ENCODE assay signal across 26 cellular contexts in genomic region chr3:77329161-77329560, GRCh38.
DNase-seq lines count a peak whose midpoint lies in the region; ATAC-seq and TF ChIP-seq lines count a peak whose summit lies in the region.
"Had no signal": no experiment of that assay in that cellular context is flagged by ENCODE, and none has a peak within 500 bp of the region (broad histone marks: within the 10 kb centered on the region; RNA-seq: fewer than 3 reads in every experiment).

No MANE protein-coding gene starts in this region.

- DNase-seq in GM23248 (peak; percentile 55), SK-N-MC (ENCODE audit: low read depth, low spot score) (no peak), left ventricle myocardium superior (no peak), suprapubic skin (ENCODE audit: low spot score in 2 of 2) (no peak), NCI-H1436 (lab: John Stamatoyannopoulos, UW) (no peak), GM13976 (ENCODE audit: low spot score) (no peak)
- DNase-seq: activated CD4-positive, alpha-beta T cell treated with anti-CD3 and anti-CD28 coated beads, Interleukin-2, amount 50 U/mL, for 4 hours; amniotic stem cell; caudate nucleus; COR-L47; gastrocnemius medialis; Kasumi-1; kidney glomerular epithelial cell; NCI-H1436 treated with DMSO at 0.1 percent for 48 hours; NCI-H2171 treated with DMSO at 0.1 percent for 48 hours; NCI-H774; pancreas; PC-9; sigmoid colon; SJCRH30; stimulated activated naive CD4-positive, alpha-beta T cell; thyroid gland; WERI-Rb-1 had no signal

- H3K4me3 ChIP-seq in GM23248 (peak overlapping the region; percentile 41), SK-N-MC (no peak overlapping the region), suprapubic skin (no peak overlapping the region)
- H3K4me3 ChIP-seq: gastrocnemius medialis, pancreas, PC-9, sigmoid colon, SJCRH30, thyroid gland had no signal

- intact Hi-C loops in left ventricle myocardium superior (cut with micrococcal nuclease): no loop called here

- H3K4me1 ChIP-seq in GM23248 (ENCODE audit: insufficient read depth) (peaks cover 14% of the 10 kb centered on the region), suprapubic skin (peaks cover 6% of the 10 kb centered on the region)
- H3K4me1 ChIP-seq: gastrocnemius medialis, pancreas, SJCRH30 had no signal

- WGBS in GM23248 (ENCODE audit: low coverage in 1 of 2, low lambda C conversion rate in 2 of 2, missing lambda C conversion rate in 2 of 2), 2 experiments: 11 to 17% methylated on average over 3 of the region's 3 CpGs
- 17% methylated on average over 3 of the region's 3 CpGs for WGBS in suprapubic skin

- H3K79me2 ChIP-seq in GM23248 (ENCODE audit: insufficient read depth): no peaks in the 10 kb centered on the region

- peak; percentile 49 for ATAC-seq in left ventricle myocardium superior
- no peak for ATAC-seq in GM18505 (IDR thresholded peaks at IDR 0.05; ENCODE audit: unreplicated experiment)
- ATAC-seq: gastrocnemius medialis; natural killer cell treated with Interleukin-12 subunit alpha and Interleukin-12 subunit beta and Interleukin-15 and Interleukin-18, amount 100 ng/mL, for 72 hours; pancreas had no signal

- H3F3A ChIP-seq in GM23248 (ENCODE audit: insufficient read depth): peaks cover 7% of the 10 kb centered on the region; the same call in 1 of the 2 replicates

- H3K9me2 ChIP-seq in GM23248 (ENCODE audit: insufficient read depth): no peaks in the 10 kb centered on the region

- H3K36me3 ChIP-seq in GM23248 (ENCODE audit: low read depth) (no peaks in the 10 kb centered on the region), SK-N-MC (ENCODE audit: insufficient read depth, low read length) (no peaks in the 10 kb centered on the region), suprapubic skin (no peaks in the 10 kb centered on the region)
- H3K36me3 ChIP-seq: gastrocnemius medialis, pancreas, sigmoid colon, SJCRH30, thyroid gland, WERI-Rb-1 had no signal

- TF ChIP-seq CTCF in suprapubic skin (IDR thresholded peaks at IDR 0.05) (no peak), GM13976 (IDR thresholded peaks at IDR 0.05; ENCODE audit: borderline replicate concordance, control extremely low read depth, extremely low read depth, insufficient read depth, missing control alignments) (no peak)

- in situ Hi-C loops in GM23248 (cut with MboI) (no loop called here), GM13976 (cut with MboI; ENCODE audit: low sequenced_read_pairs, unreplicated experiment) (no loop called here)

- TF ChIP-seq EP300 in suprapubic skin (IDR thresholded peaks at IDR 0.05): no peak

- TF ChIP-seq POLR2A in suprapubic skin (IDR thresholded peaks at IDR 0.05) (no peak), GM18505 (IDR thresholded peaks at IDR 0.05; ENCODE audit: borderline replicate concordance, extremely low read depth, insufficient read depth, insufficient read length) (no peak)

- H3K9me3 ChIP-seq in GM23248 (ENCODE audit: low read depth) (no peaks in the 10 kb centered on the region), SK-N-MC (ENCODE audit: low read depth, low read length) (no peaks in the 10 kb centered on the region), suprapubic skin (no peaks in the 10 kb centered on the region)
- H3K9me3 ChIP-seq: gastrocnemius medialis, pancreas, sigmoid colon, SJCRH30, thyroid gland had no signal

- H4K20me1 ChIP-seq in GM23248 (ENCODE audit: insufficient read depth): no peaks in the 10 kb centered on the region

- H3K4me2 ChIP-seq in GM23248 (ENCODE audit: unreplicated experiment): peak overlapping the region; percentile 59
- H3K4me2 ChIP-seq: PC-9 had no signal

- H3K27ac ChIP-seq in GM23248: peak overlapping the region; percentile 67
- H3K27ac ChIP-seq in SK-N-MC: peak overlapping the region; percentile 19; the same call in 1 of the 2 replicates
- peak overlapping the region; percentile 76 for H3K27ac ChIP-seq in suprapubic skin
- H3K27ac ChIP-seq: epithelial cell of prostate, gastrocnemius medialis, pancreas, PC-9, sigmoid colon, SJCRH30, WERI-Rb-1 had no signal

- H2AFZ ChIP-seq in GM23248: peak overlapping the region; percentile 63
- H2AFZ ChIP-seq: PC-9 had no signal

- H3K27me3 ChIP-seq in GM23248 (replicated peaks; ENCODE audit: insufficient read depth): no peaks in the 10 kb centered on the region
- H3K27me3 ChIP-seq in suprapubic skin: no peaks in the 10 kb centered on the region
- H3K27me3 ChIP-seq: gastrocnemius medialis, pancreas, sigmoid colon, SJCRH30, thyroid gland had no signal

- H3K9ac ChIP-seq in GM23248 (peak overlapping the region; percentile 55), SK-N-MC (ENCODE audit: insufficient read length) (no peak overlapping the region)

Comparison
In these comparisons a context has a peak if more than half of its experiments do, and no peak if none do; other contexts are left out.
1. H3K27ac ChIP-seq: peak in every context shown above with its lines; median percentile 76 in suprapubic skin; 67 in GM23248; 19 in SK-N-MC.